23 cellular contexts compared by ENCODE assay signal in genomic region chr5:161086456-161086855, GRCh38.
A peak's percentile ranks its signal among the peaks of the same experiment; 100 is the strongest.
DNase-seq lines count a peak whose midpoint lies in the region; ATAC-seq and TF ChIP-seq lines count a peak whose summit lies in the region.
"Had no signal": no experiment of that assay in that cellular context is flagged by ENCODE, and none has a peak within 500 bp of the region (broad histone marks: within the 10 kb centered on the region; RNA-seq: fewer than 3 reads in every experiment).

No MANE protein-coding gene starts in this region.

- no peak overlapping the region for H3K4me3 Mint-ChIP-seq in activated naive CD8-positive, alpha-beta T cell treated with anti-CD3 and anti-CD28 coated beads for 36 hours
- H3K4me3 Mint-ChIP-seq: activated CD4-positive, alpha-beta memory T cell treated with anti-CD3 and anti-CD28 coated beads, Interleukin-2, amount 10 ng/mL, durations not matched to agents 7 days and 5 days; CD4-positive, alpha-beta memory T cell; nephron progenitor cell had no signal

- H3K4me3 ChIP-seq in RWPE2 (ENCODE audit: severe bottlenecking) (no peak overlapping the region), fibroblast of lung (replicated peaks in 1 of 4; ENCODE audit: control extremely low read depth in 1 of 4, insufficient read depth in 1 of 4, low read depth in 3 of 4, low read length in 4 of 4) (no peak overlapping the region), vagina (no peak overlapping the region)
- H3K4me3 ChIP-seq: GM12878, left ventricle myocardium inferior, right lobe of liver had no signal

- no peak for TF ChIP-seq POLR2A in vagina (IDR thresholded peaks at IDR 0.05)

- H3K27me3 ChIP-seq in RWPE2 (ENCODE audit: insufficient read depth, poor library complexity, severe bottlenecking) = no peaks in the 10 kb centered on the region
- no peaks in the 10 kb centered on the region for H3K27me3 ChIP-seq in fibroblast of lung (ENCODE audit: control insufficient read depth, insufficient read depth, low read length)
- H3K27me3 ChIP-seq in vagina = no peaks in the 10 kb centered on the region
- H3K27me3 ChIP-seq: right lobe of liver had no signal

- no peak overlapping the region for H3K9ac ChIP-seq in fibroblast of lung (ENCODE audit: insufficient read depth, low read length)
- H3K9ac ChIP-seq: KMS-11, parathyroid adenoma had no signal

- no peaks in the 10 kb centered on the region for H3K27me3 Mint-ChIP-seq in activated naive CD8-positive, alpha-beta T cell treated with anti-CD3 and anti-CD28 coated beads for 36 hours
- H3K27me3 Mint-ChIP-seq: activated CD4-positive, alpha-beta memory T cell treated with anti-CD3 and anti-CD28 coated beads, Interleukin-2, amount 10 ng/mL, durations not matched to agents 7 days and 5 days had no signal

- H3K27ac Mint-ChIP-seq in activated naive CD8-positive, alpha-beta T cell treated with anti-CD3 and anti-CD28 coated beads for 36 hours = no peak overlapping the region
- H3K27ac Mint-ChIP-seq: activated CD4-positive, alpha-beta memory T cell treated with anti-CD3 and anti-CD28 coated beads, Interleukin-2, amount 10 ng/mL, durations not matched to agents 7 days and 5 days; CD4-positive, alpha-beta memory T cell; nephron progenitor cell had no signal

- H3K4me1 ChIP-seq in RWPE2 (ENCODE audit: insufficient read depth, poor library complexity, severe bottlenecking) = peaks cover 4% of the 10 kb centered on the region
- no peaks in the 10 kb centered on the region for H3K4me1 ChIP-seq in fibroblast of lung (ENCODE audit: control insufficient read depth, extremely low read depth, insufficient read depth, low read length)
- H3K4me1 ChIP-seq in vagina = no peaks in the 10 kb centered on the region
- H3K4me1 ChIP-seq: left ventricle myocardium inferior, parathyroid adenoma, right lobe of liver had no signal

- no peaks in the 10 kb centered on the region for H4K20me1 ChIP-seq in fibroblast of lung (ENCODE audit: control insufficient read depth, extremely low read depth, insufficient read depth, low read length)

- no peaks in the 10 kb centered on the region for H3K79me2 ChIP-seq in fibroblast of lung (ENCODE audit: control insufficient read depth, insufficient read depth, low read length)
- H3K79me2 ChIP-seq: parathyroid adenoma had no signal

- peak; percentile 94 for ATAC-seq in RWPE2 (ENCODE audit: low read depth)
- no peak for ATAC-seq in HG03039 (IDR thresholded peaks at IDR 0.05; ENCODE audit: unreplicated experiment)
- no peak for ATAC-seq in GM19023 (IDR thresholded peaks at IDR 0.05; ENCODE audit: unreplicated experiment)
- ATAC-seq: GM12878, right lobe of liver had no signal

- DNase-seq in Daoy (ENCODE audit: low read depth) = peak; percentile 17
- no peak for DNase-seq in RWPE2 (ENCODE audit: low spot score)
- peak; percentile 21 to 73 for DNase-seq in fibroblast of lung (ENCODE audit: low read depth in 2 of 2)
- DNase-seq in renal cortical epithelial cell (ENCODE audit: low read depth) = peak; percentile 41
- DNase-seq in activated naive CD8-positive, alpha-beta T cell treated with anti-CD3 and anti-CD28 coated beads for 36 hours = no peak
- DNase-seq in vagina (ENCODE audit: extremely low spot score in 2 of 2) = no peak
- DNase-seq: activated CD4-positive, alpha-beta memory T cell treated with anti-CD3 and anti-CD28 coated beads, Interleukin-2, amount 10 ng/mL, durations not matched to agents 7 days and 5 days; activated CD4-positive, CD25-positive, alpha-beta regulatory T cell; activated effector memory CD4-positive, alpha-beta T cell treated with anti-CD3 and anti-CD28 coated beads, Interleukin-2, amount 50 U/mL, for 16 hours; activated T-cell treated with anti-CD3 and anti-CD28 coated beads for 4 hours; caudate nucleus; CD4-positive, alpha-beta memory T cell; left ventricle myocardium inferior; NCI-H1694 treated with DMSO at 0.1 percent for 48 hours; NCI-H526 treated with DMSO at 0.1 percent for 48 hours; nephron progenitor cell; right lobe of liver; RPMI8226 had no signal

- intact Hi-C loops in vagina (cut with DNase I) = no loop called here

- TF ChIP-seq CTCF in RWPE2 (IDR thresholded peaks at IDR 0.05; ENCODE audit: poor library complexity, severe bottlenecking) (no peak), fibroblast of lung (conservative IDR thresholded peaks at IDR 0.05 in 1 of 2, IDR thresholded peaks at IDR 0.05 in 1 of 2; ENCODE audit: low read depth in 1 of 2, low read length in 2 of 2) (no peak), vagina (IDR thresholded peaks at IDR 0.05) (no peak)

- H3K36me3 Mint-ChIP-seq in activated naive CD8-positive, alpha-beta T cell treated with anti-CD3 and anti-CD28 coated beads for 36 hours = no peaks in the 10 kb centered on the region
- H3K36me3 Mint-ChIP-seq: CD4-positive, alpha-beta memory T cell had no signal

- H2AFZ ChIP-seq in fibroblast of lung (ENCODE audit: low read length) = no peak overlapping the region
- H2AFZ ChIP-seq: parathyroid adenoma had no signal

- no peak overlapping the region for H3K27ac ChIP-seq in RWPE2 (ENCODE audit: poor library complexity, severe bottlenecking)
- no peak overlapping the region for H3K27ac ChIP-seq in fibroblast of lung (ENCODE audit: insufficient read depth, low read length)
- H3K27ac ChIP-seq in vagina = no peak overlapping the region
- H3K27ac ChIP-seq: KMS-11, left ventricle myocardium inferior, parathyroid adenoma, right lobe of liver had no signal

- H3K9me3 Mint-ChIP-seq in activated naive CD8-positive, alpha-beta T cell treated with anti-CD3 and anti-CD28 coated beads for 36 hours = no peaks in the 10 kb centered on the region
- H3K9me3 Mint-ChIP-seq: activated CD4-positive, alpha-beta memory T cell treated with anti-CD3 and anti-CD28 coated beads, Interleukin-2, amount 10 ng/mL, durations not matched to agents 7 days and 5 days; nephron progenitor cell had no signal

- H3K4me2 ChIP-seq in fibroblast of lung (ENCODE audit: extremely low read depth, insufficient read depth, low read length) = no peak overlapping the region
- H3K4me2 ChIP-seq: KMS-11 had no signal

- H3K4me1 Mint-ChIP-seq in activated naive CD8-positive, alpha-beta T cell treated with anti-CD3 and anti-CD28 coated beads for 36 hours = no peaks in the 10 kb centered on the region
- H3K4me1 Mint-ChIP-seq: activated CD4-positive, alpha-beta memory T cell treated with anti-CD3 and anti-CD28 coated beads, Interleukin-2, amount 10 ng/mL, durations not matched to agents 7 days and 5 days; CD4-positive, alpha-beta memory T cell; nephron progenitor cell had no signal

- H3K36me3 ChIP-seq in RWPE2 (ENCODE audit: low read depth) = no peaks in the 10 kb centered on the region
- no peaks in the 10 kb centered on the region for H3K36me3 ChIP-seq in fibroblast of lung (ENCODE audit: control insufficient read depth, insufficient read depth, low read length)
- H3K36me3 ChIP-seq in vagina = no peaks in the 10 kb centered on the region
- H3K36me3 ChIP-seq: left ventricle myocardium inferior, right lobe of liver had no signal

- H3K9me3 ChIP-seq in RWPE2 (ENCODE audit: severe bottlenecking) (no peaks in the 10 kb centered on the region), fibroblast of lung (ENCODE audit: control insufficient read depth, insufficient read depth, low read depth, low read length) (no peaks in the 10 kb centered on the region), vagina (no peaks in the 10 kb centered on the region)
- H3K9me3 ChIP-seq: right lobe of liver had no signal

Comparison
In these comparisons a context has a peak if more than half of its experiments do, and no peak if none do; other contexts are left out.
1. DNase-seq: peak in Daoy (single experiment), fibroblast of lung (2 of 2) and renal cortical epithelial cell (single experiment); none in RWPE2 (single experiment), activated naive CD8-positive, alpha-beta T cell treated with anti-CD3 and anti-CD28 coated beads for 36 hours (single experiment) and vagina (0 of 2).